Comparison of ENCODE assay signal across 18 cellular contexts in the genomic region with DNA sequence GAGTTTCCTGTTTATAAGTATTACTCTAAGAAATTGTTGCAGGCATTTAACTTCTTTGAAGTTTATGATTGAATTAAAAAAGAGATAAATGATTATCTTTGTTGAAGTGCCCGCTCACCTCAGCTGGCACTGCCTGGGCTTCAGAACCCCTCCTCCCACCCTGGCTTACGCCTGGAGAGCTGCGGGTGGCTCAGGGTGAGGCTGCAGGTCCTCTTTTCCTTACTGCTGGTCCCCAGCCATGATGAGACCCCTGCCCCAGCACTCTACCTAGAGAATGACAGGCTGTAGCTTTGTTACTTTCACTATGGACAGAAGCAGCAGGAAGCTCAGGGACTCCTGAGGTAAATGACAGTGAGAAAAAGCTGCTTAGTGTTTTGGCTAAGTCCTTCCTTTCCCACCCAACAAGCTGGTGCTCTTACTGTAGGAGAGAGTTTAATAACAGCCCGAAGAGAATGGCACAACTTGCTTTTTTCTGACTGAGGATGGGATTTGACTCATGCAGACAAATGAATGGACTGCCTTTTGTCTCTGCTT.
"Had no signal": no experiment of that assay in that cellular context is flagged by ENCODE, and none has a peak within 500 bp of the region (broad histone marks: within the 10 kb centered on the region; RNA-seq: fewer than 3 reads in every experiment).

No MANE protein-coding gene starts in this region.

- H3K4me3 Mint-ChIP-seq: activated T-helper 17 cell treated with anti-CD3 and anti-CD28 coated beads, Interleukin-2, amount 50 U/mL, for 72 hours; naive thymus-derived CD4-positive, alpha-beta T cell; neural crest cell; WTC11 had no signal

- H3K27ac ChIP-seq: ascending aorta, coronary artery, psoas muscle had no signal

- H3K36me3 ChIP-seq: ascending aorta, right atrium auricular region, thyroid gland, uterus had no signal

- H3K27ac Mint-ChIP-seq: activated naive CD4-positive, alpha-beta T cell treated with anti-CD3 and anti-CD28 coated beads, Interleukin-2, amount 50 U/mL, for 72 hours; activated T-helper 17 cell treated with anti-CD3 and anti-CD28 coated beads, Interleukin-2, amount 50 U/mL, for 72 hours; naive thymus-derived CD4-positive, alpha-beta T cell; WTC11 had no signal

- DNase-seq: activated T-cell treated with anti-CD3 and anti-CD28 coated beads, Interleukin-2, amount 50 U/mL, for 1 hour; heart right ventricle; islet precursor cell; naive thymus-derived CD4-positive, alpha-beta T cell; psoas muscle; stimulated activated CD4-positive, alpha-beta T cell treated with anti-CD3 and anti-CD28 coated beads, Interleukin-4, amount 100 ng/mL, for 24 hours; stimulated activated naive CD4-positive, alpha-beta T cell treated with Interleukin-2 at 50 U/mL for 16 hours; T-helper 1 cell; thyroid gland; uterus had no signal

- H3K4me1 Mint-ChIP-seq: activated T-helper 17 cell treated with anti-CD3 and anti-CD28 coated beads, Interleukin-2, amount 50 U/mL, for 72 hours had no signal

- H3K9me3 ChIP-seq: ascending aorta, heart right ventricle, psoas muscle, right atrium auricular region, thyroid gland, uterus had no signal

- H3K27me3 Mint-ChIP-seq: activated T-helper 17 cell treated with anti-CD3 and anti-CD28 coated beads, Interleukin-2, amount 50 U/mL, for 72 hours had no signal

- ATAC-seq: activated naive CD4-positive, alpha-beta T cell treated with anti-CD3 and anti-CD28 coated beads, Interleukin-2, amount 50 U/mL, for 72 hours; activated T-helper 17 cell treated with anti-CD3 and anti-CD28 coated beads, Interleukin-2, amount 50 U/mL, for 72 hours; naive thymus-derived CD4-positive, alpha-beta T cell; psoas muscle; WTC11 had no signal

- H3K4me1 ChIP-seq: ascending aorta had no signal

- H3K36me3 Mint-ChIP-seq: activated naive CD4-positive, alpha-beta T cell treated with anti-CD3 and anti-CD28 coated beads, Interleukin-2, amount 50 U/mL, for 72 hours; WTC11 had no signal

- H3K9me3 Mint-ChIP-seq: activated naive CD4-positive, alpha-beta T cell treated with anti-CD3 and anti-CD28 coated beads, Interleukin-2, amount 50 U/mL, for 72 hours; activated T-helper 17 cell treated with anti-CD3 and anti-CD28 coated beads, Interleukin-2, amount 50 U/mL, for 72 hours; naive thymus-derived CD4-positive, alpha-beta T cell; neural crest cell; WTC11 had no signal

- H3K27me3 ChIP-seq: ascending aorta, right atrium auricular region, thyroid gland, uterus had no signal

- H3K4me3 ChIP-seq: ascending aorta, coronary artery, heart right ventricle, lung, psoas muscle, right atrium auricular region, thyroid gland, uterus had no signal
